ENCODE assay signal across 1 cellular context in genomic region chr1:212284332-212284743, GRCh38.
TF ChIP-seq lines count a peak whose summit lies in the region.

No MANE protein-coding gene starts in this region.

TF ChIP-seq in GM12878, 131 proteins besides CTCF, POLR2A, EP300 and RAD21 (continued from another document):
- TF ChIP-seq SREBF2 (IDR thresholded peaks at IDR 0.05; ENCODE audit: low read length): no peak
TF ChIP-seq in GM12878: peak in this region for 7.
